5 cellular contexts compared by ENCODE assay signal in genomic region chr22:32655068-32655467, GRCh38.
"Had no signal": no experiment of that assay in that cellular context is flagged by ENCODE, and none has a peak within 500 bp of the region (broad histone marks: within the 10 kb centered on the region; RNA-seq: fewer than 3 reads in every experiment).

No MANE protein-coding gene starts in this region.

- DNase-seq: KBM-7, KG1 had no signal

- ATAC-seq: K562 had no signal

- H3K27ac ChIP-seq: HL-60 had no signal

- H3K4me3 ChIP-seq: K562 had no signal

- FAIRE-seq: HTR-8/SVneo, K562 had no signal
